In genomic region chr1:228109962-228110488, GRCh38 we compare ENCODE assay signal across 6 cellular contexts.
DNase-seq lines count a peak whose midpoint lies in the region; ATAC-seq and TF ChIP-seq lines count a peak whose summit lies in the region.

No MANE protein-coding gene starts in this region.

- peak; percentile 50 for DNase-seq in kidney glomerular epithelial cell (lab: John Stamatoyannopoulos, UW)
- DNase-seq in HEK293T (ENCODE audit: extremely low spot score) = no peak
- DNase-seq in cortex of kidney (lab: John Stamatoyannopoulos, UW) = no peak
- no peak for DNase-seq in DMS114 treated with DMSO at 0.1 percent for 48 hours (lab: John Stamatoyannopoulos, UW; ENCODE audit: unreplicated experiment)

- no peak for TF ChIP-seq POLR2A in GM18505 (IDR thresholded peaks at IDR 0.05; ENCODE audit: borderline replicate concordance, extremely low read depth, insufficient read depth, insufficient read length)

- CTCF ChIA-PET in HEK293T (lab: Yijun Ruan, JAX) = interaction anchor here (0.6 to 2.0 kb wide), 4 partner anchors 21 to 242 kb away, joined by 3 to 7 read pairs (median 4); no protein-coding TSS in a partner anchor

- POLR2A ChIA-PET in HEK293T (lab: Yijun Ruan, JAX) = interaction anchor here (0.6 to 1.2 kb wide), 8 partner anchors 8 to 57 kb away, joined by 3 read pairs; partner anchors contain the start of genes ARF1 and IBA57

- ATAC-seq in GM18505 (IDR thresholded peaks at IDR 0.05; ENCODE audit: unreplicated experiment) (peak; percentile 16), SK-N-SH treated with all-trans-retinoic acid at 6 μM for 48 hours (peak; percentile 60)

TF ChIP-seq in SK-N-SH treated with all-trans-retinoic acid at 6 μM for 48 hours, 23 proteins besides CTCF, POLR2A, EP300 and RAD21:
- TF ChIP-seq ZNF8 (CRISPR knock-in tag; IDR thresholded peaks at IDR 0.05) = no peak
- TF ChIP-seq SNAI2 (CRISPR knock-in tag; IDR thresholded peaks at IDR 0.05) = no peak
- no peak for TF ChIP-seq GLIS3 (CRISPR knock-in tag; IDR thresholded peaks at IDR 0.05)
- TF ChIP-seq ESRRG (CRISPR knock-in tag; IDR thresholded peaks at IDR 0.05) = no peak
- no peak for TF ChIP-seq PPARA (CRISPR knock-in tag; IDR thresholded peaks at IDR 0.05; ENCODE audit: borderline replicate concordance)
- no peak for TF ChIP-seq TCF4 (CRISPR knock-in tag; IDR thresholded peaks at IDR 0.05; ENCODE audit: borderline replicate concordance)
- TF ChIP-seq BACH2 (CRISPR knock-in tag; IDR thresholded peaks at IDR 0.05; ENCODE audit: borderline replicate concordance) = no peak
- no peak for TF ChIP-seq TOX (CRISPR knock-in tag; IDR thresholded peaks at IDR 0.05; ENCODE audit: borderline replicate concordance)
- no peak for TF ChIP-seq ZFP30 (CRISPR knock-in tag; IDR thresholded peaks at IDR 0.05)
- no peak for TF ChIP-seq CSRNP3 (CRISPR knock-in tag; IDR thresholded peaks at IDR 0.05)

TF ChIP-seq in HEK293T, 16 proteins besides CTCF, POLR2A, EP300 and RAD21:
- TF ChIP-seq ARNT (IDR thresholded peaks at IDR 0.05) (no peak), LEF1 (IDR thresholded peaks at IDR 0.05; ENCODE audit: borderline replicate concordance) (no peak), L3MBTL2 (conservative IDR thresholded peaks at IDR 0.05) (no peak), FOXM1 (IDR thresholded peaks at IDR 0.05; ENCODE audit: borderline replicate concordance) (no peak), TARDBP (IDR thresholded peaks at IDR 0.05) (no peak), FOXK2 (IDR thresholded peaks at IDR 0.05) (no peak), CTBP1 (IDR thresholded peaks at IDR 0.05; ENCODE audit: borderline replicate concordance) (no peak), BHLHE40 (IDR thresholded peaks at IDR 0.05; ENCODE audit: borderline replicate concordance) (no peak), SUZ12 (IDR thresholded peaks at IDR 0.05) (no peak), ZNF384 (IDR thresholded peaks at IDR 0.05) (no peak), HDGF (IDR thresholded peaks at IDR 0.05; ENCODE audit: borderline replicate concordance) (no peak), PKNOX1 (IDR thresholded peaks at IDR 0.05) (no peak), ELF4 (IDR thresholded peaks at IDR 0.05) (no peak), NFRKB (IDR thresholded peaks at IDR 0.05) (no peak), SP1 (IDR thresholded peaks at IDR 0.05) (no peak)
